ENCODE assay signal across 9 cellular contexts in genomic region chr6:109397020-109397419, GRCh38. TPM values are rescaled to one million over a fixed set of nuclear protein-coding genes. Genes with fewer than 3 reads are reported as not detected.
A peak's percentile ranks its signal among the peaks of the same experiment; 100 is the strongest.
DNase-seq lines count a peak whose midpoint lies in the region; ATAC-seq, FAIRE-seq and TF ChIP-seq lines count a peak whose summit lies in the region.
"Had no signal": no experiment of that assay in that cellular context is flagged by ENCODE, and none has a peak within 500 bp of the region (broad histone marks: within the 10 kb centered on the region; RNA-seq: fewer than 3 reads in every experiment).

No MANE protein-coding gene starts in this region.

- no peak for TF ChIP-seq POLR2A in K562 (conservative IDR thresholded peaks at IDR 0.05)

- WGBS in K562 (ENCODE audit: insufficient coverage, low coverage, missing lambda C conversion rate), result 3% methylated on average over 4 of the region's 4 CpGs
- WGBS in lung, 2 donors, result 45 to 67% methylated on average over 4 of the region's 4 CpGs

- peak; percentile 32 to 72 (median 50); a peak in 4 of 6 replicates for TF ChIP-seq CTCF in K562 (IDR thresholded peaks at IDR 0.05 in 2 of 3, conservative IDR thresholded peaks at IDR 0.05 in 1 of 3; ENCODE audit: insufficient read depth in 2 of 3, low read depth in 1 of 3, low read length in 3 of 3)
- TF ChIP-seq CTCF in lung (IDR thresholded peaks at IDR 0.05; ENCODE audit: control extremely low read depth, extremely low read depth), result peak; percentile 5
- no peak for TF ChIP-seq CTCF in CD8-positive, alpha-beta T cell (IDR thresholded peaks at IDR 0.05)

- H3K27ac ChIP-seq in K562 (ENCODE audit: extremely low read depth, low read depth, low read length), result no peak overlapping the region
- H3K27ac ChIP-seq in lung (ENCODE audit: low read depth in 1 of 2, low read length in 1 of 2), result no peak overlapping the region
- no peak overlapping the region for H3K27ac ChIP-seq in CD8-positive, alpha-beta T cell (ENCODE audit: low read depth, low read length)

- no peaks in the 10 kb centered on the region for H3K27me3 Mint-ChIP-seq in CD8-positive, alpha-beta T cell (ENCODE audit: low read depth)
- no peaks in the 10 kb centered on the region for H3K27me3 Mint-ChIP-seq in activated CD4-positive, alpha-beta memory T cell treated with anti-CD3 and anti-CD28 coated beads for 36 hours

- H3K4me3 Mint-ChIP-seq in CD8-positive, alpha-beta T cell, result no peak overlapping the region
- no peak overlapping the region for H3K4me3 Mint-ChIP-seq in activated CD4-positive, alpha-beta memory T cell treated with anti-CD3 and anti-CD28 coated beads for 36 hours

- H3K36me3 ChIP-seq in K562 (ENCODE audit: control insufficient read depth, insufficient read depth, low read length) (no peaks in the 10 kb centered on the region), lung (ENCODE audit: control insufficient read depth in 2 of 2, insufficient read depth in 2 of 2, low read length in 2 of 2) (no peaks in the 10 kb centered on the region), MG63 (no peaks in the 10 kb centered on the region)
- no peaks in the 10 kb centered on the region for H3K36me3 ChIP-seq in CD8-positive, alpha-beta T cell (ENCODE audit: insufficient read depth, low read length)

- H2AFZ ChIP-seq in K562 (ENCODE audit: low read depth, low read length), result peak overlapping the region; percentile 73

- peak; percentile 79 to 84 for TF ChIP-seq RAD21 in K562 (CRISPR knock-in tag; conservative IDR thresholded peaks at IDR 0.05 in 1 of 2, IDR thresholded peaks at IDR 0.05 in 1 of 2)

- H3K79me2 ChIP-seq in K562 (ENCODE audit: control insufficient read depth, insufficient read depth, low read length), result no peaks in the 10 kb centered on the region

- no peaks in the 10 kb centered on the region for H4K20me1 ChIP-seq in K562 (replicated peaks; ENCODE audit: control insufficient read depth, insufficient read depth, low read length)

- ATAC-seq in K562 (peak; percentile 86), lung (ENCODE audit: insufficient read depth, low FRiP score) (no peak)
- ATAC-seq in CD8-positive, alpha-beta T cell, result no peak
- ATAC-seq in stimulated activated naive CD8-positive, alpha-beta T cell treated with anti-CD3 and anti-CD28 coated beads, Interleukin-15, Interleukin-2, amounts not matched to agents 100 U/mL and 50 U/mL, for 24 hours, result no peak

- H3K4me2 ChIP-seq in K562 (ENCODE audit: insufficient read depth, low read length), result peak overlapping the region; percentile 38

- in situ Hi-C loops in KBM-7 (cut with MboI; ENCODE audit: low pct_unique_long_range_greater_than_20kb, low sequenced_read_pairs) (loop anchor here (25.0 kb wide), 2 partner anchors 210 to 860 kb away; no protein-coding TSS in a partner anchor), K562 (cut with MboI) (no loop called here)

- DNase-seq in AML-193 (lab: John Stamatoyannopoulos, UW) (peak; percentile 65 to 71), KBM-7 (peak; percentile 75), K562 (ENCODE audit: extremely low read depth in 1 of 4, low spot score in 3 of 4) (peak in 3 of 4 experiments; percentile 27 to 48 (median 31)), lung (ENCODE audit: low spot score) (no peak), MG63 (no peak)
- no peak for DNase-seq in CD8-positive, alpha-beta T cell
- no peak for DNase-seq in stimulated activated naive CD8-positive, alpha-beta T cell treated with anti-CD3 and anti-CD28 coated beads, Interleukin-15, Interleukin-2, amounts not matched to agents 100 U/mL and 50 U/mL, for 24 hours
- no peak for DNase-seq in activated CD4-positive, alpha-beta memory T cell treated with anti-CD3 and anti-CD28 coated beads for 36 hours
- DNase-seq: kidney had no signal

- H3K9me3 ChIP-seq in K562 (replicated peaks; ENCODE audit: control insufficient read depth, insufficient read depth, low read depth, low read length) (no peaks in the 10 kb centered on the region), lung (ENCODE audit: control insufficient read depth in 2 of 2, insufficient read depth in 1 of 2, low read length in 1 of 2) (no peaks in the 10 kb centered on the region), MG63 (no peaks in the 10 kb centered on the region)
- H3K9me3 ChIP-seq in CD8-positive, alpha-beta T cell (ENCODE audit: low read length), result no peaks in the 10 kb centered on the region

- H3K4me1 Mint-ChIP-seq in CD8-positive, alpha-beta T cell (ENCODE audit: low read depth), result peaks cover 3% of the 10 kb centered on the region
- peaks cover 5% of the 10 kb centered on the region for H3K4me1 Mint-ChIP-seq in activated CD4-positive, alpha-beta memory T cell treated with anti-CD3 and anti-CD28 coated beads for 36 hours (ENCODE audit: low read depth)

- no peak overlapping the region for H3K9ac ChIP-seq in K562 (ENCODE audit: insufficient read depth in 1 of 2, low read depth in 2 of 2, low read length in 2 of 2)

- H3K4me3 ChIP-seq in K562, result no peak overlapping the region
- H3K4me3 ChIP-seq in lung, result no peak overlapping the region
- H3K4me3 ChIP-seq in MG63, result no peak overlapping the region
- no peak overlapping the region for H3K4me3 ChIP-seq in CD8-positive, alpha-beta T cell (ENCODE audit: low read depth, low read length)

- CTCF ChIA-PET in K562 (lab: Yijun Ruan, JAX; ENCODE audit: low intra/inter-chr PET ratio), result interaction anchor here (1.2 to 2.7 kb wide), 2 partner anchors 209 to 854 kb away, joined by 4 to 23 read pairs; no protein-coding TSS in a partner anchor
- CTCF ChIA-PET in CD8-positive, alpha-beta T cell (lab: Charles Lee), result interaction anchor here (2.0 to 5.6 kb wide), 2 partner anchors 14 to 209 kb away, joined by 7 to 27 read pairs; partner anchors contain the start of gene CD164
- CTCF ChIA-PET in activated CD4-positive, alpha-beta memory T cell treated with anti-CD3 and anti-CD28 coated beads for 36 hours (lab: Charles Lee), result interaction anchor here (2.0 to 2.5 kb wide), 2 partner anchors 12 to 209 kb away, joined by 10 to 13 read pairs; no protein-coding TSS in a partner anchor

- POLR2A ChIA-PET in K562 (lab: Yijun Ruan, JAX), result interaction anchor here (0.7 kb wide), 1 partner anchor 14 kb away, joined by 4 read pairs; the partner anchor contains the start of gene CD164
- POLR2A ChIA-PET in CD8-positive, alpha-beta T cell (lab: Charles Lee), result no interaction called here
- POLR2A ChIA-PET in activated CD4-positive, alpha-beta memory T cell treated with anti-CD3 and anti-CD28 coated beads for 36 hours (lab: Charles Lee), result interaction anchor here (1.0 kb wide), 1 partner anchor 14 kb away, joined by 6 read pairs; no protein-coding TSS in a partner anchor

- intact Hi-C loops in K562 (cut with micrococcal nuclease), result loop anchor here (1.0 to 10.0 kb wide), 3 partner anchors 209 to 482 kb away; no protein-coding TSS in a partner anchor
- intact Hi-C loops in CD8-positive, alpha-beta T cell (cut with DNase I, micrococcal nuclease), result no loop called here
- intact Hi-C loops in activated CD4-positive, alpha-beta memory T cell treated with anti-CD3 and anti-CD28 coated beads for 36 hours (cut with micrococcal nuclease), result no loop called here

- no peaks in the 10 kb centered on the region for H3K9me3 Mint-ChIP-seq in CD8-positive, alpha-beta T cell
- no peaks in the 10 kb centered on the region for H3K9me3 Mint-ChIP-seq in activated CD4-positive, alpha-beta memory T cell treated with anti-CD3 and anti-CD28 coated beads for 36 hours

- TF ChIP-seq EP300 in K562 (IDR thresholded peaks at IDR 0.05; ENCODE audit: low read length), result no peak

- no peaks in the 10 kb centered on the region for H3K36me3 Mint-ChIP-seq in CD8-positive, alpha-beta T cell
- H3K36me3 Mint-ChIP-seq in activated CD4-positive, alpha-beta memory T cell treated with anti-CD3 and anti-CD28 coated beads for 36 hours, result no peaks in the 10 kb centered on the region

- H3K27ac Mint-ChIP-seq in CD8-positive, alpha-beta T cell, result no peak overlapping the region
- no peak overlapping the region for H3K27ac Mint-ChIP-seq in activated CD4-positive, alpha-beta memory T cell treated with anti-CD3 and anti-CD28 coated beads for 36 hours

- peaks cover 0 to 3% of the 10 kb centered on the region in 2 experiments; a peak in 4 of 5 replicates for H3K4me1 ChIP-seq in K562 (replicated peaks in 1 of 2; ENCODE audit: control insufficient read depth in 2 of 2, insufficient read depth in 2 of 2, low read length in 2 of 2)
- H3K4me1 ChIP-seq in lung (ENCODE audit: control insufficient read depth in 2 of 2, insufficient read depth in 2 of 2, low read length in 2 of 2), result no peaks in the 10 kb centered on the region
- no peaks in the 10 kb centered on the region for H3K4me1 ChIP-seq in CD8-positive, alpha-beta T cell (ENCODE audit: insufficient read depth, low read length)

- BruUV-seq in K562 (replicated peaks; lab: Mats Ljungman, UMichigan), result no TSS peak

- FAIRE-seq in K562 (lab: Jason Lieb, UNC), result peak; percentile 26
- FAIRE-seq: kidney had no signal

- no peaks in the 10 kb centered on the region; a peak in 1 of 5 replicates for H3K27me3 ChIP-seq in K562 (ENCODE audit: control insufficient read depth in 2 of 2, insufficient read depth in 2 of 2, low read length in 2 of 2)
- H3K27me3 ChIP-seq in lung (ENCODE audit: control insufficient read depth, insufficient read depth), result no peaks in the 10 kb centered on the region
- H3K27me3 ChIP-seq in MG63, result no peaks in the 10 kb centered on the region
- no peaks in the 10 kb centered on the region for H3K27me3 ChIP-seq in CD8-positive, alpha-beta T cell (ENCODE audit: insufficient read depth, low read length)

- H3K9me1 ChIP-seq in K562 (ENCODE audit: control insufficient read depth, insufficient read depth, low read length), result no peaks in the 10 kb centered on the region

RNA-seq across cellular contexts. Expression of gene CD164, which starts 14.8 kb away (rescaled TPM):
- total RNA-seq in K562 (2011; cell fraction: chromatin; rRNA removed; ENCODE audit: low replicate concordance), result 114 and 222 TPM in 2 replicates
- 162 and 212 TPM in 2 replicates for total RNA-seq in K562 (2011; cell fraction: nucleolus; rRNA removed)
- 243 and 317 TPM in 2 replicates for total RNA-seq in K562 (2011; cell fraction: nucleoplasm; rRNA removed)
- total RNA-seq in K562 (2014; rRNA removed) (79.5 and 92.7 TPM in 2 replicates), K562 (2014; rRNA removed; fragmentation: Illumina TruSeq; extraction: Trizol) (121 and 134 TPM in 2 replicates), K562 (2015; rRNA removed; fragmentation: Illumina TruSeq; extraction: Trizol) (191 and 199 TPM in 2 replicates), K562 (2021) (164 and 169 TPM in 2 replicates), lung (100 to 1,000 TPM; 255 to 300 TPM)
- polyA plus RNA-seq in K562 (2011; rRNA removed) (317 and 349 TPM in 2 replicates), K562 (2014; fragmentation: Illumina TruSeq; extraction: Trizol) (186 and 188 TPM in 2 replicates), K562 (2014; fragmentation: Nextera tagmentation; extraction: Ambion mirVana) (100 to 1,000 TPM; 165 to 179 TPM), K562 (2014; rRNA removed) (117 and 143 TPM in 2 replicates), lung (100 to 1,000 TPM; 131 to 157 TPM)
- polyA plus RNA-seq in K562 (2011; cell fraction: cytosol; rRNA removed), result 107 and 156 TPM in 2 replicates
- polyA plus RNA-seq in K562 (2011; cell fraction: nucleus; rRNA removed), result 302 and 407 TPM in 2 replicates
- 177 and 329 TPM in 2 replicates for polyA plus RNA-seq in K562 (2012)
- polyA minus RNA-seq in K562 (2011; rRNA and poly(A)+ RNA removed), result 159 and 195 TPM in 2 replicates
- 154 and 189 TPM in 2 replicates for polyA minus RNA-seq in K562 (2011; cell fraction: cytosol; rRNA and poly(A)+ RNA removed)
- 130 and 232 TPM in 2 replicates for polyA minus RNA-seq in K562 (2011; cell fraction: nucleus; rRNA and poly(A)+ RNA removed)
- total RNA-seq in MG63 (2014; rRNA removed; shearing (Covaris generic); ENCODE audit: low replicate concordance), result 110 and 238 TPM in 2 replicates
- 100 to 1,000 TPM; 201 to 221 TPM for total RNA-seq in CD8-positive, alpha-beta T cell
- 100 to 1,000 TPM; 223 to 229 TPM for total RNA-seq in activated CD4-positive, alpha-beta memory T cell treated with anti-CD3 and anti-CD28 coated beads for 36 hours

RNA-seq across cellular contexts. Expression of gene PPIL6, which starts 43.4 kb away (rescaled TPM):
- 0.19 TPM in 1 of 2 replicates, not detected in the other for total RNA-seq in K562 (2011; cell fraction: chromatin; rRNA removed; ENCODE audit: low replicate concordance)
- total RNA-seq in K562 (2011; cell fraction: nucleolus; rRNA removed), result not detected in 2 replicates
- total RNA-seq in K562 (2011; cell fraction: nucleoplasm; rRNA removed), result 0.15 TPM in 1 of 2 replicates, not detected in the other
- total RNA-seq in K562 (2014; rRNA removed) (0.33 TPM in 1 of 2 replicates, not detected in the other), K562 (2014; rRNA removed; fragmentation: Illumina TruSeq; extraction: Trizol) (0.64 and 0.98 TPM in 2 replicates), K562 (2015; rRNA removed; fragmentation: Illumina TruSeq; extraction: Trizol) (0.68 and 0.76 TPM in 2 replicates), K562 (2021) (0.47 and 0.87 TPM in 2 replicates), lung (10 to 100 TPM; 18.0 to 18.1 TPM)
- polyA plus RNA-seq in K562 (2011; rRNA removed) (0.36 and 1.1 TPM in 2 replicates), K562 (2014; fragmentation: Illumina TruSeq; extraction: Trizol) (0.35 and 0.49 TPM in 2 replicates), K562 (2014; fragmentation: Nextera tagmentation; extraction: Ambion mirVana) (under 1 TPM; 0.13 to 0.14 TPM), K562 (2014; rRNA removed) (0.03 and 1.5 TPM in 2 replicates), lung (1 to 10 TPM; 6.3 to 8.5 TPM)
- 0.09 and 0.29 TPM in 2 replicates for polyA plus RNA-seq in K562 (2011; cell fraction: cytosol; rRNA removed)
- 0.10 and 0.37 TPM in 2 replicates for polyA plus RNA-seq in K562 (2011; cell fraction: nucleus; rRNA removed)
- 0.72 and 2.6 TPM in 2 replicates for polyA plus RNA-seq in K562 (2012)
- 0.42 and 1.3 TPM in 2 replicates for polyA minus RNA-seq in K562 (2011; rRNA and poly(A)+ RNA removed)
- polyA minus RNA-seq in K562 (2011; cell fraction: cytosol; rRNA and poly(A)+ RNA removed), result not detected in 2 replicates
- 0.27 TPM in 1 of 2 replicates, not detected in the other for polyA minus RNA-seq in K562 (2011; cell fraction: nucleus; rRNA and poly(A)+ RNA removed)
- 8.8 TPM in 1 of 2 replicates, not detected in the other for total RNA-seq in MG63 (2014; rRNA removed; shearing (Covaris generic); ENCODE audit: low replicate concordance)
- 1 to 10 TPM; 1.3 to 1.4 TPM for total RNA-seq in CD8-positive, alpha-beta T cell
- total RNA-seq in activated CD4-positive, alpha-beta memory T cell treated with anti-CD3 and anti-CD28 coated beads for 36 hours, result under 1 TPM; 0.43 to 0.46 TPM

RNA-seq across cellular contexts. Expression of gene SMPD2, which starts 43.5 kb away (rescaled TPM):
- 40.0 and 130 TPM in 2 replicates for total RNA-seq in K562 (2011; cell fraction: chromatin; rRNA removed; ENCODE audit: low replicate concordance)
- 68.9 and 90.7 TPM in 2 replicates for total RNA-seq in K562 (2011; cell fraction: nucleolus; rRNA removed)
- total RNA-seq in K562 (2011; cell fraction: nucleoplasm; rRNA removed), result 59.2 and 61.0 TPM in 2 replicates
- 20.8 and 23.9 TPM in 2 replicates for total RNA-seq in K562 (2014; rRNA removed)
- 8.8 and 14.5 TPM in 2 replicates for total RNA-seq in K562 (2014; rRNA removed; fragmentation: Illumina TruSeq; extraction: Trizol)
- 16.8 and 18.1 TPM in 2 replicates for total RNA-seq in K562 (2015; rRNA removed; fragmentation: Illumina TruSeq; extraction: Trizol)
- 20.4 TPM in 2 replicates for total RNA-seq in K562 (2021)
- 14.8 and 18.3 TPM in 2 replicates for polyA plus RNA-seq in K562 (2011; rRNA removed)
- 15.1 and 22.6 TPM in 2 replicates for polyA plus RNA-seq in K562 (2011; cell fraction: cytosol; rRNA removed)
- polyA plus RNA-seq in K562 (2011; cell fraction: nucleus; rRNA removed), result 61.2 and 64.9 TPM in 2 replicates
- polyA plus RNA-seq in K562 (2012), result 14.3 and 17.2 TPM in 2 replicates
- polyA plus RNA-seq in K562 (2014; fragmentation: Illumina TruSeq; extraction: Trizol), result 20.5 TPM in 2 replicates
- 1 to 10 TPM in 1 of 2 experiments, under 1 TPM in 1; 0.13 to 1.2 TPM for polyA plus RNA-seq in K562 (2014; fragmentation: Nextera tagmentation; extraction: Ambion mirVana)
- polyA plus RNA-seq in K562 (2014; rRNA removed), result 19.3 and 21.8 TPM in 2 replicates
- 25.8 and 28.5 TPM in 2 replicates for polyA minus RNA-seq in K562 (2011; rRNA and poly(A)+ RNA removed)
- polyA minus RNA-seq in K562 (2011; cell fraction: cytosol; rRNA and poly(A)+ RNA removed), result 8.1 and 12.0 TPM in 2 replicates
- polyA minus RNA-seq in K562 (2011; cell fraction: nucleus; rRNA and poly(A)+ RNA removed), result 43.4 and 53.0 TPM in 2 replicates
- total RNA-seq in lung, result 10 to 100 TPM; 18.2 to 22.8 TPM
- polyA plus RNA-seq in lung, result 10 to 100 TPM; 17.4 to 21.5 TPM
- 9.3 and 13.4 TPM in 2 replicates for total RNA-seq in MG63 (2014; rRNA removed; shearing (Covaris generic); ENCODE audit: low replicate concordance)
- total RNA-seq in CD8-positive, alpha-beta T cell, result 10 to 100 TPM; 22.8 to 23.9 TPM
- total RNA-seq in activated CD4-positive, alpha-beta memory T cell treated with anti-CD3 and anti-CD28 coated beads for 36 hours, result 1 to 10 TPM; 9.7 TPM

RNA-seq across cellular contexts. Expression of gene MICAL1, which starts 58.6 kb away (rescaled TPM):
- 67.8 and 124 TPM in 2 replicates for total RNA-seq in K562 (2011; cell fraction: chromatin; rRNA removed; ENCODE audit: low replicate concordance)
- total RNA-seq in K562 (2011; cell fraction: nucleolus; rRNA removed), result 63.3 and 63.4 TPM in 2 replicates
- 56.3 and 70.8 TPM in 2 replicates for total RNA-seq in K562 (2011; cell fraction: nucleoplasm; rRNA removed)
- 7.0 and 10.5 TPM in 2 replicates for total RNA-seq in K562 (2014; rRNA removed)
- 3.0 and 3.7 TPM in 2 replicates for total RNA-seq in K562 (2014; rRNA removed; fragmentation: Illumina TruSeq; extraction: Trizol)
- total RNA-seq in K562 (2015; rRNA removed; fragmentation: Illumina TruSeq; extraction: Trizol), result 4.6 and 5.3 TPM in 2 replicates
- total RNA-seq in K562 (2021), result 11.0 and 12.3 TPM in 2 replicates
- polyA plus RNA-seq in K562 (2011; rRNA removed), result 11.5 and 11.6 TPM in 2 replicates
- 5.4 and 9.1 TPM in 2 replicates for polyA plus RNA-seq in K562 (2011; cell fraction: cytosol; rRNA removed)
- 72.2 and 124 TPM in 2 replicates for polyA plus RNA-seq in K562 (2011; cell fraction: nucleus; rRNA removed)
- polyA plus RNA-seq in K562 (2012), result 10.9 and 26.0 TPM in 2 replicates
- polyA plus RNA-seq in K562 (2014; fragmentation: Illumina TruSeq; extraction: Trizol), result 8.4 and 9.0 TPM in 2 replicates
- under 1 TPM; 0.07 to 0.15 TPM for polyA plus RNA-seq in K562 (2014; fragmentation: Nextera tagmentation; extraction: Ambion mirVana)
- 11.5 and 15.2 TPM in 2 replicates for polyA plus RNA-seq in K562 (2014; rRNA removed)
- 3.5 and 4.8 TPM in 2 replicates for polyA minus RNA-seq in K562 (2011; rRNA and poly(A)+ RNA removed)
- 3.5 and 5.0 TPM in 2 replicates for polyA minus RNA-seq in K562 (2011; cell fraction: cytosol; rRNA and poly(A)+ RNA removed)
- polyA minus RNA-seq in K562 (2011; cell fraction: nucleus; rRNA and poly(A)+ RNA removed), result 12.9 and 14.9 TPM in 2 replicates
- total RNA-seq in lung, result 10 to 100 TPM; 29.9 to 67.7 TPM
- 10 to 100 TPM; 54.8 to 60.1 TPM for polyA plus RNA-seq in lung
- 11.1 and 21.2 TPM in 2 replicates for total RNA-seq in MG63 (2014; rRNA removed; shearing (Covaris generic); ENCODE audit: low replicate concordance)
- total RNA-seq in CD8-positive, alpha-beta T cell, result 10 to 100 TPM; 68.0 to 76.4 TPM
- total RNA-seq in activated CD4-positive, alpha-beta memory T cell treated with anti-CD3 and anti-CD28 coated beads for 36 hours, result 10 to 100 TPM; 39.4 to 45.0 TPM

Comparison
In these comparisons a context has a peak if more than half of its experiments do, and no peak if none do; other contexts are left out.
1. DNase-seq: peak in AML-193 (2 of 2), KBM-7 (single experiment) and K562 (3 of 4); none in lung (single experiment), MG63 (single experiment), CD8-positive, alpha-beta T cell (0 of 7), stimulated activated naive CD8-positive, alpha-beta T cell treated with anti-CD3 and anti-CD28 coated beads, Interleukin-15, Interleukin-2, amounts not matched to agents 100 U/mL and 50 U/mL, for 24 hours (single experiment) and activated CD4-positive, alpha-beta memory T cell treated with anti-CD3 and anti-CD28 coated beads for 36 hours (single experiment).